ENCODE assay signal across 8 cellular contexts in genomic region chr7:130669051-130669700, GRCh38. TPM values are rescaled to one million over a fixed set of nuclear protein-coding genes. Genes with fewer than 3 reads are reported as not detected.
DNase-seq lines count a peak whose midpoint lies in the region; ATAC-seq and TF ChIP-seq lines count a peak whose summit lies in the region.

No MANE protein-coding gene starts in this region.

- peaks cover 13% of the 10 kb centered on the region for H3K27me3 Mint-ChIP-seq in activated CD8-positive, alpha-beta memory T cell treated with anti-CD3 and anti-CD28 coated beads, Interleukin-2, amount 10 ng/mL, durations not matched to agents 7 days and 5 days

- in situ Hi-C loops in Panc1 (cut with HindIII; ENCODE audit: low pct_unique_long_range_greater_than_20kb, low sequenced_read_pairs), result no loop called here

- no peaks in the 10 kb centered on the region for H3K4me1 ChIP-seq in Panc1 (ENCODE audit: control insufficient read depth, insufficient read depth, low read length)
- peaks cover 4% of the 10 kb centered on the region for H3K4me1 ChIP-seq in mucosa of stomach (ENCODE audit: control insufficient read depth, insufficient read depth, low read length)

- no peak for TF ChIP-seq CTCF in Panc1 (IDR thresholded peaks at IDR 0.05)

- DNase-seq in activated CD8-positive, alpha-beta memory T cell treated with anti-CD3 and anti-CD28 coated beads, Interleukin-2, amount 10 ng/mL, durations not matched to agents 7 days and 5 days, result no peak
- DNase-seq in activated CD8-positive, alpha-beta memory T cell treated with anti-CD3 and anti-CD28 coated beads for 24 hours, result no peak
- DNase-seq in Panc1 (ENCODE audit: low read depth, low spot score), result no peak
- peak; percentile 18 for DNase-seq in effector CD8-positive, alpha-beta T cell (lab: John Stamatoyannopoulos, UW)
- DNase-seq in amniotic stem cell (lab: John Stamatoyannopoulos, UW), result no peak

- no peaks in the 10 kb centered on the region for H3K9me3 Mint-ChIP-seq in activated CD8-positive, alpha-beta memory T cell treated with anti-CD3 and anti-CD28 coated beads, Interleukin-2, amount 10 ng/mL, durations not matched to agents 7 days and 5 days (ENCODE audit: low read depth)

- TSS peak; percentile 91 for BruUV-seq in Panc1 (replicated peaks; lab: Mats Ljungman, UMichigan)

- peaks cover 7% of the 10 kb centered on the region for H3K36me3 ChIP-seq in Panc1 (ENCODE audit: control insufficient read depth, insufficient read depth, low read length)
- no peaks in the 10 kb centered on the region for H3K36me3 ChIP-seq in mucosa of stomach (ENCODE audit: control insufficient read depth, insufficient read depth, low read length)

- POLR2A ChIA-PET in Panc1 (lab: Charles Lee), result no interaction called here

- peak overlapping the region; percentile 82 for H3K4me3 Mint-ChIP-seq in activated CD8-positive, alpha-beta memory T cell treated with anti-CD3 and anti-CD28 coated beads, Interleukin-2, amount 10 ng/mL, durations not matched to agents 7 days and 5 days

- H3K4me3 ChIP-seq in Panc1 (ENCODE audit: low read depth in 2 of 2, low read length in 2 of 2) (peak overlapping the region; percentile 82 to 86), mucosa of stomach (ENCODE audit: low read length) (peak overlapping the region; percentile 93)

- no peak for ATAC-seq in activated CD8-positive, alpha-beta memory T cell treated with anti-CD3 and anti-CD28 coated beads, Interleukin-2, amount 10 ng/mL, durations not matched to agents 7 days and 5 days
- ATAC-seq in HG02870 (IDR thresholded peaks at IDR 0.05; ENCODE audit: unreplicated experiment), result peak; percentile 24
- ATAC-seq in Panc1, result peak; percentile 49
- no peak for ATAC-seq in GM18909 (IDR thresholded peaks at IDR 0.05; ENCODE audit: poor library complexity, unreplicated experiment)

- peak overlapping the region; percentile 93 for H3K9ac ChIP-seq in mucosa of stomach (ENCODE audit: low read length)

- peaks cover 18% of the 10 kb centered on the region for H3K4me1 Mint-ChIP-seq in activated CD8-positive, alpha-beta memory T cell treated with anti-CD3 and anti-CD28 coated beads, Interleukin-2, amount 10 ng/mL, durations not matched to agents 7 days and 5 days

- intact Hi-C loops in Panc1 (cut with micrococcal nuclease; ENCODE audit: unreplicated experiment), result no loop called here

- CTCF ChIA-PET in activated CD8-positive, alpha-beta memory T cell treated with anti-CD3 and anti-CD28 coated beads, Interleukin-2, amount 10 ng/mL, durations not matched to agents 7 days and 5 days (lab: Charles Lee), result interaction anchor here (0.7 to 1.1 kb wide), 2 partner anchors 183 to 582 kb away, joined by 3 read pairs; no protein-coding TSS in a partner anchor
- CTCF ChIA-PET in Panc1 (lab: Charles Lee), result no interaction called here

- H3K27ac ChIP-seq in Panc1 (ENCODE audit: low read length), result peak overlapping the region; percentile 89

- H3K9me3 ChIP-seq in Panc1 (ENCODE audit: control insufficient read depth, insufficient read depth, low read depth, low read length) (no peaks in the 10 kb centered on the region), mucosa of stomach (ENCODE audit: control insufficient read depth, low read length) (no peaks in the 10 kb centered on the region)

- H3K27me3 ChIP-seq in Panc1 (ENCODE audit: control insufficient read depth, insufficient read depth, low read length) (no peaks in the 10 kb centered on the region), mucosa of stomach (ENCODE audit: control insufficient read depth, insufficient read depth, low read length) (peaks cover 3% of the 10 kb centered on the region)

- peaks cover 5% of the 10 kb centered on the region for H3K36me3 Mint-ChIP-seq in activated CD8-positive, alpha-beta memory T cell treated with anti-CD3 and anti-CD28 coated beads, Interleukin-2, amount 10 ng/mL, durations not matched to agents 7 days and 5 days

- H3K27ac Mint-ChIP-seq in activated CD8-positive, alpha-beta memory T cell treated with anti-CD3 and anti-CD28 coated beads, Interleukin-2, amount 10 ng/mL, durations not matched to agents 7 days and 5 days, result peak overlapping the region; percentile 70

RNA-seq across cellular contexts. Expression of gene COPG2, which starts 0.6 kb away (rescaled TPM):
- total RNA-seq in activated CD8-positive, alpha-beta memory T cell treated with anti-CD3 and anti-CD28 coated beads, Interleukin-2, amount 10 ng/mL, durations not matched to agents 7 days and 5 days, result 10 to 100 TPM; 17.6 to 21.1 TPM
- 26.0 TPM for total RNA-seq in Panc1 (2021; ENCODE audit: unreplicated experiment)
- polyA plus RNA-seq in Panc1 (2012; ENCODE audit: insufficient read length), result 14.9 TPM

RNA-seq across cellular contexts. Expression of gene TSGA13, which starts 17.2 kb away (rescaled TPM):
- not detected for total RNA-seq in activated CD8-positive, alpha-beta memory T cell treated with anti-CD3 and anti-CD28 coated beads, Interleukin-2, amount 10 ng/mL, durations not matched to agents 7 days and 5 days
- total RNA-seq in Panc1 (2021; ENCODE audit: unreplicated experiment), result not detected
- polyA plus RNA-seq in Panc1 (2012; ENCODE audit: insufficient read length), result not detected

Comparison
In these comparisons a context has a peak if more than half of its experiments do, and no peak if none do; other contexts are left out.
1. ATAC-seq: peak in HG02870 (single experiment) and Panc1 (single experiment); none in activated CD8-positive, alpha-beta memory T cell treated with anti-CD3 and anti-CD28 coated beads, Interleukin-2, amount 10 ng/mL, durations not matched to agents 7 days and 5 days (single experiment) and GM18909 (single experiment).